Comparison of ENCODE assay signal across 8 cellular contexts in the genomic region with DNA sequence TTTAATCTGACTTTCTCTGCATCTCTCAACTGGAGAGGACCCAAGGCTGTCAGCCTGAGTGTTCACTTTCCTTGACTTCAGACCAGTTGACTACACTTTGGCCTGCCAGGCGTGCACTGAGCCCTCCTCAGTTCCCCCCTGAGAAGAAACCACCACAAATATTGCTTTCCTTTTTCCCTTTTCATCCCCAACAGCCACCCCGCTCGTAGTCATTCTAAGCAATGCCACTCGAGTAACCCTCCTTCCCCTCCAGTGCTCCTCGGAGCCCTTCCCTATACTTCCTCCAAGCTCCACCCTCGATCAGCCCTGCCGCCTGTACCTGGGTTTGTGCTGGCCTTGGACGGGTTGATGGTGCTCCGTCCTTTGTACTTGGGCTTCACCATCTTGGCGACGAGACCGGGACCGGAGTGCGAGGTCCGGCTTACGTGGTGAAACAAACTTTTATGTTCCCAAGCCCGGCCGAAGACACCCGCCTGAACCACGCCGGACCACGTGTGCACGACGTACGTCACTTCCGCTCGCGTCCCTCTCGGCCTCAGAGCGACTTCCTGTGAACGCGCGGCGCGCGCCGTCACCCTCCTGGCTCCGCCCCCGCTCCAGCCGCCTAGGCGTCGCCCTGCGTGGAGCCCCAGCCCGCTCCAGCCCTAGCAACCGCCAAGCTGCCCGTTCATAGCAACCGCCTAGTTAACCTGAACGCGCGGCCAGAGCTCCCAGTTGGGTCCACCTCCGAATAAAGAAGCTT. TPM values are rescaled to one million over a fixed set of nuclear protein-coding genes. Genes with fewer than 3 reads are reported as not detected.
DNase-seq lines count a peak whose midpoint lies in the region; ATAC-seq and TF ChIP-seq lines count a peak whose summit lies in the region.

A gene (minus strand): TSS at position 498 of the 742 bp plus-strand sequence. CDS start 115 bp downstream, at position 383.

- H3K27me3 Mint-ChIP-seq in activated T-cell treated with anti-CD3 and anti-CD28 coated beads, Interleukin-2, amount 50 U/mL, for 72 hours (ENCODE audit: low read depth) = no peaks in the 10 kb centered on the region

- H3K27me3 ChIP-seq in KMS-11 (ENCODE audit: insufficient read depth, low read depth) = no peaks in the 10 kb centered on the region
- no peaks in the 10 kb centered on the region for H3K27me3 ChIP-seq in Peyer's patch
- H3K27me3 ChIP-seq in esophagus muscularis mucosa = no peaks in the 10 kb centered on the region

- peaks cover 19% of the 10 kb centered on the region for H3K4me1 ChIP-seq in KMS-11 (ENCODE audit: low read depth, poor library complexity, severe bottlenecking)
- H3K4me1 ChIP-seq in Peyer's patch = peaks cover 0 to 14% (median 0%) of the 10 kb centered on the region in 4 donors
- peaks cover 16 to 30% (median 24%) of the 10 kb centered on the region in 4 donors for H3K4me1 ChIP-seq in esophagus muscularis mucosa

- H3K4me1 Mint-ChIP-seq in activated T-cell treated with anti-CD3 and anti-CD28 coated beads, Interleukin-2, amount 50 U/mL, for 72 hours (ENCODE audit: low read depth) = peaks cover 48% of the 10 kb centered on the region

- H3K4me2 ChIP-seq in KMS-11 = peak within 1 kb of the TSS; percentile 89

- H3K4me3 Mint-ChIP-seq in activated T-cell treated with anti-CD3 and anti-CD28 coated beads, Interleukin-2, amount 50 U/mL, for 72 hours = peak within 1 kb of the TSS; percentile 99 to 100

- peak within 1 kb of the TSS; percentile 79 for H3K9ac ChIP-seq in KMS-11

- TF ChIP-seq POLR2A in Peyer's patch (IDR thresholded peaks at IDR 0.05) (peak; percentile 68 to 85), esophagus muscularis mucosa (IDR thresholded peaks at IDR 0.05; ENCODE audit: low read depth) (peak; percentile 77)

- H3K27ac ChIP-seq in KMS-11 (peak within 1 kb of the TSS; percentile 63), Peyer's patch (peak within 1 kb of the TSS; percentile 66 to 87 (median 82)), esophagus muscularis mucosa (replicated peaks in 1 of 4) (peak within 1 kb of the TSS; percentile 80 to 88 (median 84))

- no peak within 1 kb of the TSS for H3K4me3 ChIP-seq in KMS-11 (IDR thresholded peaks at IDR 0.05; ENCODE audit: insufficient read depth, low read depth, low read length)
- H3K4me3 ChIP-seq in Peyer's patch = peak within 1 kb of the TSS; percentile 56 to 83 (median 68)
- peak within 1 kb of the TSS; percentile 74 to 86 (median 82) for H3K4me3 ChIP-seq in esophagus muscularis mucosa

- peak within 1 kb of the TSS; percentile 58 for H2AFZ ChIP-seq in KMS-11 (ENCODE audit: low read depth)

- H3K36me3 Mint-ChIP-seq in activated T-cell treated with anti-CD3 and anti-CD28 coated beads, Interleukin-2, amount 50 U/mL, for 72 hours (ENCODE audit: insufficient read depth in 2 of 2) = peaks cover 7 to 23% of the 10 kb centered on the region in 2 donors

- ATAC-seq in GM21737 (IDR thresholded peaks at IDR 0.05; ENCODE audit: unreplicated experiment) = peak; percentile 99
- peak; percentile 99 for ATAC-seq in activated T-cell treated with anti-CD3 and anti-CD28 coated beads, Interleukin-2, amount 50 U/mL, for 72 hours (replicated peaks in 1 of 2)

- WGBS in esophagus muscularis mucosa = under 1% methylated on average over 47 of the region's 51 CpGs

- peaks cover 6% of the 10 kb centered on the region; the same call in 1 of the 2 replicates for H4K20me1 ChIP-seq in KMS-11 (ENCODE audit: insufficient read depth)

- H3K79me2 ChIP-seq in KMS-11 (ENCODE audit: insufficient read depth, low read depth) = peaks cover 35% of the 10 kb centered on the region

- H3K9me3 Mint-ChIP-seq in activated T-cell treated with anti-CD3 and anti-CD28 coated beads, Interleukin-2, amount 50 U/mL, for 72 hours = no peaks in the 10 kb centered on the region

- TF ChIP-seq CTCF in KMS-11 (conservative IDR thresholded peaks at IDR 0.05; ENCODE audit: low read depth, low read length) = no peak
- TF ChIP-seq CTCF in Peyer's patch (IDR thresholded peaks at IDR 0.05) = no peak
- TF ChIP-seq CTCF in esophagus muscularis mucosa (IDR thresholded peaks at IDR 0.05) = peak in 1 of 3 experiments; percentile 28

- H3K36me3 ChIP-seq in KMS-11 (ENCODE audit: insufficient read depth) = no peaks in the 10 kb centered on the region; the same call in 1 of the 2 replicates
- peaks cover 0 to 30% (median 0%) of the 10 kb centered on the region in 3 donors for H3K36me3 ChIP-seq in Peyer's patch
- peaks cover 21 to 31% (median 30%) of the 10 kb centered on the region in 4 donors for H3K36me3 ChIP-seq in esophagus muscularis mucosa

- peak; percentile 91 for DNase-seq in DMS53 treated with DMSO at 0.1 percent for 48 hours (lab: John Stamatoyannopoulos, UW; ENCODE audit: unreplicated experiment)
- DNase-seq in Peyer's patch = peak; percentile 97 to 99 (median 99)
- DNase-seq in activated T-cell treated with anti-CD3 and anti-CD28 coated beads, Interleukin-2, amount 50 U/mL, for 72 hours = peak; percentile 98
- peak; percentile 99 for DNase-seq in esophagus muscularis mucosa (ENCODE audit: extremely low spot score)
- DNase-seq in myocyte (ENCODE audit: low read depth) = peak; percentile 97
- DNase-seq in stimulated activated CD8-positive, alpha-beta memory T cell treated with anti-CD3 and anti-CD28 coated beads, Interleukin-7, amount 100 ng/mL, for 48 hours (ENCODE audit: extremely low read depth in 1 of 2, low read depth in 1 of 2) = peak; percentile 94 to 96

- H3K27ac Mint-ChIP-seq in activated T-cell treated with anti-CD3 and anti-CD28 coated beads, Interleukin-2, amount 50 U/mL, for 72 hours = peak within 1 kb of the TSS; percentile 96

- no peaks in the 10 kb centered on the region for H3K9me3 ChIP-seq in Peyer's patch
- H3K9me3 ChIP-seq in esophagus muscularis mucosa = no peaks in the 10 kb centered on the region

- no peak for TF ChIP-seq EP300 in esophagus muscularis mucosa (IDR thresholded peaks at IDR 0.05)

- intact Hi-C loops in esophagus muscularis mucosa (cut with DNase I) = loop anchor here (10.0 kb wide), 2 partner anchors 81 to 209 kb away; a partner anchor contains a TSS

RNA-seq across cellular contexts. Expression of the gene that starts here (rescaled TPM):
- total RNA-seq in Peyer's patch (10 to 100 TPM; 27.5 to 56.9 (median 49.9) TPM), esophagus muscularis mucosa (10 to 100 TPM; 25.1 to 36.4 (median 27.0) TPM), myocyte (57.0 and 76.9 TPM in 2 replicates)
- 10 to 100 TPM; 47.3 to 52.9 TPM for total RNA-seq in activated T-cell treated with anti-CD3 and anti-CD28 coated beads, Interleukin-2, amount 50 U/mL, for 72 hours
- 42.0 TPM for polyA plus RNA-seq in myocyte (2012)
